Comparison of ENCODE assay signal across 8 cellular contexts in the genomic region with DNA sequence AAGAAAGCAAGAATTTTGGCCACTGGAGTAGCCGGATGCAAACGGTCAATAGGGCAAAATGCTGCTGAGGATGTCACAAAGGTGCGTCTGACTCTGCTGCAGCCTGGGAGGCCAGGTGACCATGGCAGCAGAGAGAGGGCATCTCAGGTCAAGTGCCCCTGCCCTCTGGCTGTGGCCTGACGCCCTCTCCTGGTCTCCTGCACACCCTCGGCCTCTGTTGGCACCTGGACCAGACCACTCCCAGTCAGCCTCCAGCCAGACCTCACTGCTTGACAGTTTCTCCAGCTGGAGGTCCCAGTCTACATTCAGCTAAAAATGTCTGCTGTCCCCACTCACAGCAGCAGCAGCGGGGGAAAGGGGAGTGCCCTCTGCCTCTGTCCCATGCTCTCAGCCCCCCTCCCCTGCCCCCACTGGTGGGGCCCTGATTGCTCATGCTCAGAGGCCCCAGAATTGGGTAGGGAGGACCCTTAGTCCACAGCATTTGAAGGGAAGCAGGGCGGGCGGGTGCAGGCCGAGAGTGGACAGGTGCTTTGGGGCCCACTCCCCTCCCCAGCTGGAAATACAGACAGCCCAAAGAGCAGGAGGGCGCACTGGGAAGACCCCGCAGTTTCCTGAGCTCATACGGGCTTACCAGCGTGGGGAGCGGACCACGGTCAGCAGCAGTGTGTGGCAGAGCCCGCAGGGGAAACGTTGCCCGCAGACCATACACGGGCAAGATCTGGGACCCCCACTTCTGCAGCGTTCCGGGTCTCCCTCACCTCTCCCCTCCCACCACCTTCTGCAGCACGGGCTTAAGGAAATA. TPM values are rescaled to one million over a fixed set of nuclear protein-coding genes. Genes with fewer than 3 reads are reported as not detected.
DNase-seq lines count a peak whose midpoint lies in the region; ATAC-seq and TF ChIP-seq lines count a peak whose summit lies in the region.

No MANE protein-coding gene starts in this region.

- peaks cover 9% of the 10 kb centered on the region for H3K4me1 Mint-ChIP-seq in activated CD4-positive, alpha-beta T cell treated with anti-CD3 and anti-CD28 coated beads, Interleukin-2, amount 10 ng/mL, durations not matched to agents 7 days and 5 days

- H3K36me3 ChIP-seq in heart left ventricle = no peaks in the 10 kb centered on the region
- no peaks in the 10 kb centered on the region for H3K36me3 ChIP-seq in psoas muscle (ENCODE audit: insufficient read depth in 1 of 2, low read depth in 1 of 2)

- no peak overlapping the region for H3K27ac Mint-ChIP-seq in activated CD4-positive, alpha-beta T cell treated with anti-CD3 and anti-CD28 coated beads, Interleukin-2, amount 10 ng/mL, durations not matched to agents 7 days and 5 days

- H3K27me3 ChIP-seq in heart left ventricle = peaks cover 9 to 44% (median 22%) of the 10 kb centered on the region in 9 donors
- H3K27me3 ChIP-seq in psoas muscle (ENCODE audit: insufficient read depth in 3 of 3, low read length in 2 of 3) = peaks cover 0 to 63% (median 15%) of the 10 kb centered on the region in 3 donors

- WGBS in heart left ventricle, 4 donors = 45 to 63% (median 58%) methylated on average over 18 to 22 of the region's 22 CpGs
- WGBS in psoas muscle, 3 donors = 47 to 51% (median 47%) methylated on average over 22 of the region's 22 CpGs

- no peak for TF ChIP-seq POLR2A in heart left ventricle (IDR thresholded peaks at IDR 0.05)

- H3K4me3 Mint-ChIP-seq in activated CD4-positive, alpha-beta T cell treated with anti-CD3 and anti-CD28 coated beads, Interleukin-2, amount 10 ng/mL, durations not matched to agents 7 days and 5 days = peak overlapping the region; percentile 22

- intact Hi-C loops in heart left ventricle (cut with DNase I) = loop anchor here in 3 of 10 donors (5.0 to 10.0 kb wide), 4 partner anchors 51 to 127 kb away; partner anchors contain the start of gene TOLLIP (in 1 of the 3)
- intact Hi-C loops in psoas muscle (cut with DNase I) = loop anchor here in 1 of 2 donors (10.0 kb wide), 1 partner anchor 183 kb away; no protein-coding TSS in a partner anchor

- peaks cover 0 to 30% (median 12%) of the 10 kb centered on the region in 12 donors for H3K4me1 ChIP-seq in heart left ventricle
- no peaks in the 10 kb centered on the region for H3K4me1 ChIP-seq in psoas muscle

- TF ChIP-seq CTCF in heart left ventricle (IDR thresholded peaks at IDR 0.05) (no peak), psoas muscle (IDR thresholded peaks at IDR 0.05) (no peak)

- no peaks in the 10 kb centered on the region for H3K9me3 Mint-ChIP-seq in activated CD4-positive, alpha-beta T cell treated with anti-CD3 and anti-CD28 coated beads, Interleukin-2, amount 10 ng/mL, durations not matched to agents 7 days and 5 days

- H3K27ac ChIP-seq in heart left ventricle (no peak overlapping the region), psoas muscle (no peak overlapping the region)

- H3K9me3 ChIP-seq in heart left ventricle (no peaks in the 10 kb centered on the region), psoas muscle (no peaks in the 10 kb centered on the region)

- POLR2A ChIA-PET in activated CD4-positive, alpha-beta T cell treated with anti-CD3 and anti-CD28 coated beads, Interleukin-2, amount 10 ng/mL, durations not matched to agents 7 days and 5 days (lab: Charles Lee) = no interaction called here

- no peak overlapping the region for H3K4me3 ChIP-seq in heart left ventricle
- H3K4me3 ChIP-seq in psoas muscle = no peak overlapping the region

- no peak for DNase-seq in activated CD4-positive, alpha-beta T cell treated with anti-CD3 and anti-CD28 coated beads, Interleukin-2, amount 10 ng/mL, durations not matched to agents 7 days and 5 days
- no peak for DNase-seq in activated CD4-positive, alpha-beta T cell treated with anti-CD3 and anti-CD28 coated beads for 4 hours
- DNase-seq in NCI-H2196 (lab: John Stamatoyannopoulos, UW; ENCODE audit: unreplicated experiment) (peak; percentile 72), heart left ventricle (peak in 3 of 5 donors; percentile 22 to 55 (median 25)), psoas muscle (peak; percentile 11 to 50), KG1 (lab: John Stamatoyannopoulos, UW) (no peak), dedifferentiated amniotic fluid mesenchymal stem cell (ENCODE audit: extremely low spot score) (no peak)

- no peak for ATAC-seq in heart left ventricle
- no peak for ATAC-seq in psoas muscle
- ATAC-seq in HG02798 (IDR thresholded peaks at IDR 0.05; ENCODE audit: poor library complexity, unreplicated experiment) = no peak

- CTCF ChIA-PET in activated CD4-positive, alpha-beta T cell treated with anti-CD3 and anti-CD28 coated beads, Interleukin-2, amount 10 ng/mL, durations not matched to agents 7 days and 5 days (lab: Charles Lee) = no interaction called here

- peaks cover 39% of the 10 kb centered on the region for H3K27me3 Mint-ChIP-seq in activated CD4-positive, alpha-beta T cell treated with anti-CD3 and anti-CD28 coated beads, Interleukin-2, amount 10 ng/mL, durations not matched to agents 7 days and 5 days

- H3K36me3 Mint-ChIP-seq in activated CD4-positive, alpha-beta T cell treated with anti-CD3 and anti-CD28 coated beads, Interleukin-2, amount 10 ng/mL, durations not matched to agents 7 days and 5 days (ENCODE audit: low read depth) = no peaks in the 10 kb centered on the region

RNA-seq across cellular contexts. Expression of gene BRSK2, which starts 1.6 kb away (rescaled TPM):
- total RNA-seq in activated CD4-positive, alpha-beta T cell treated with anti-CD3 and anti-CD28 coated beads, Interleukin-2, amount 10 ng/mL, durations not matched to agents 7 days and 5 days = not detected
- total RNA-seq in heart left ventricle = under 1 TPM in 8 of 9 donors, not detected in 1; 0.16 to 0.85 (median 0.61) TPM
- 1 to 10 TPM in 1 of 2 donors, under 1 TPM in 1; 0.26 to 1.3 TPM for polyA plus RNA-seq in heart left ventricle
- under 1 TPM; 0.19 to 0.47 (median 0.29) TPM for total RNA-seq in psoas muscle
- polyA plus RNA-seq in psoas muscle = under 1 TPM; 0.26 to 0.78 (median 0.44) TPM

Comparison
In these comparisons a context has a peak if more than half of its experiments do, and no peak if none do; other contexts are left out.
1. DNase-seq: peak in NCI-H2196 (single experiment), heart left ventricle (3 of 5) and psoas muscle (2 of 2); none in activated CD4-positive, alpha-beta T cell treated with anti-CD3 and anti-CD28 coated beads, Interleukin-2, amount 10 ng/mL, durations not matched to agents 7 days and 5 days (single experiment), activated CD4-positive, alpha-beta T cell treated with anti-CD3 and anti-CD28 coated beads for 4 hours (0 of 2), KG1 (single experiment) and dedifferentiated amniotic fluid mesenchymal stem cell (single experiment).